7 cellular contexts compared by ENCODE assay signal in the genomic region with DNA sequence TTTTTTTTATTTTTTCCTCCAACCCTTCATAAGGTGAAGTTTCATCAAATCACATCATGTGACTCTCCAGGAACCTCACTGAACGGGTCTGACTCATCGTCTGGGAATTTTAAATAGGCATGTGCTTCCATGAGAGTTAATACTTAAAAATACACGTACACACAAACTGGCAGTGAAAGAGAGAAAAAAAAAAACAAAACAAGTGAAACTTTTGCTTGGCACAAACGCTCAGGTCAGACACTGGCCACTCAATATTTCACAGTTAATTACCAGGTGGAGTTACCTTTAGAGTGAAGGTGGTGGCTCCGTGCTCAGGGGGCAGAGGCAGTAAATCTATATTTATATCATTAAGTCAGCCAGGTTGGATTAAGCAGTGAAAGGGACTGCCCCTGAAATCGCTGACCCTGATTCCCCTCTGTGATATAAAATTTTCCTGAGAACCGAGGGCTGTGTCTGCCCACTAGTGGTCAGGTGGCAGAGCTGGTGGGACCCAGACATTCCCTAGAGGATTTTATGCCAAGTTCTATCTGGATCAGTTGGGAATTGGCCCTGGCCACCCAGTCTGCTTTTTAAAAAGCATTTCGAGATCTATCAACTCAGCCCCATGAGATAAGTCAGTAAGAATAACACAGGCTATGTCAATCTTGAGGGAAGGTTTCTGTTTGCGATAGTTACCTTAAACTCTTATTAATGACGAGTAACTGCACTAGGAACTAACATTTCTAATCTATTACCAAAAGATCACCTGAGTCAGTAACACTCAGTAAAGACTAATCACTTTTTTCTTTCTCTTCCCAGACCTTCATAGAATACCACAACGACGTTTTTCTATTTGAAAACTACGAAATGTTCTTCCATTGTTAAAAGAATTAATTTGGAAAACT.
A peak's percentile ranks its signal among the peaks of the same experiment; 100 is the strongest.
DNase-seq lines count a peak whose midpoint lies in the region; ATAC-seq and TF ChIP-seq lines count a peak whose summit lies in the region.

No MANE protein-coding gene starts in this region.

- TF ChIP-seq CTCF in GM20000 (IDR thresholded peaks at IDR 0.05; ENCODE audit: extremely low read depth, missing control alignments) (peak; percentile 36), coronary artery (IDR thresholded peaks at IDR 0.05) (no peak), lung (IDR thresholded peaks at IDR 0.05; ENCODE audit: control extremely low read depth, extremely low read depth) (no peak)

- H3K4me1 ChIP-seq in lung (ENCODE audit: control insufficient read depth in 2 of 2, insufficient read depth in 2 of 2, low read length in 2 of 2) = peaks cover 2% of the 10 kb centered on the region in 2 donors

- WGBS in lung, 2 donors = 42 to 59% methylated on average over 13 of the region's 13 CpGs

- H3K27ac ChIP-seq in coronary artery (peak overlapping the region; percentile 50 to 83), lung (ENCODE audit: low read depth in 1 of 2, low read length in 1 of 2) (peak overlapping the region; percentile 42 to 79)

- H3K36me3 ChIP-seq in lung (ENCODE audit: control insufficient read depth in 2 of 2, insufficient read depth in 2 of 2, low read length in 2 of 2) = no peaks in the 10 kb centered on the region

- no peaks in the 10 kb centered on the region for H3K27me3 ChIP-seq in lung (ENCODE audit: control insufficient read depth, insufficient read depth)

- peak overlapping the region; percentile 29 for H3K4me3 ChIP-seq in coronary artery
- no peak overlapping the region for H3K4me3 ChIP-seq in lung

- ATAC-seq in lung (ENCODE audit: insufficient read depth, low FRiP score) (peak; percentile 59), HG03442 (IDR thresholded peaks at IDR 0.05; ENCODE audit: unreplicated experiment) (no peak)

- DNase-seq in GM20000 (ENCODE audit: low spot score) = peak; percentile 27
- peak; percentile 20 for DNase-seq in NCI-H524 treated with DMSO at 0.1 percent for 48 hours (lab: John Stamatoyannopoulos, UW)
- DNase-seq in coronary artery (ENCODE audit: low spot score) = no peak
- peak; percentile 43 for DNase-seq in lung (ENCODE audit: low spot score)
- DNase-seq in activated naive CD4-positive, alpha-beta T cell (lab: John Stamatoyannopoulos, UW) = no peak
- DNase-seq in NCI-H1436 treated with DMSO at 0.1 percent for 48 hours (lab: John Stamatoyannopoulos, UW) = no peak

- H3K9me3 ChIP-seq in lung (ENCODE audit: control insufficient read depth in 2 of 2, insufficient read depth in 1 of 2, low read length in 1 of 2) = no peaks in the 10 kb centered on the region

Comparison
In these comparisons a context has a peak if more than half of its experiments do, and no peak if none do; other contexts are left out.
1. DNase-seq: peak in GM20000 (single experiment), NCI-H524 treated with DMSO at 0.1 percent for 48 hours (single experiment) and lung (single experiment); none in coronary artery (single experiment), activated naive CD4-positive, alpha-beta T cell (0 of 4) and NCI-H1436 treated with DMSO at 0.1 percent for 48 hours (single experiment).